In genomic region chr1:179166663-179167417, GRCh38 we compare ENCODE assay signal across 14 cellular contexts.
DNase-seq lines count a peak whose midpoint lies in the region; ATAC-seq and TF ChIP-seq lines count a peak whose summit lies in the region.
"Had no signal": no experiment of that assay in that cellular context is flagged by ENCODE, and none has a peak within 500 bp of the region (broad histone marks: within the 10 kb centered on the region; RNA-seq: fewer than 3 reads in every experiment).

No MANE protein-coding gene starts in this region.

- peak overlapping the region; percentile 56; the same call in 1 of the 2 replicates for H3K4me2 ChIP-seq in SK-N-SH

- H3K27ac ChIP-seq in SK-N-SH (ENCODE audit: low read depth in 2 of 2, low read length in 1 of 2) (peak overlapping the region; percentile 41 to 67; a peak in 3 of 4 replicates), foreskin keratinocyte (peak overlapping the region; percentile 3), thyroid gland (no peak overlapping the region)
- H3K27ac ChIP-seq: esophagus muscularis mucosa had no signal

- no peak for ATAC-seq in foreskin keratinocyte
- ATAC-seq: Panc1 had no signal

- no peak overlapping the region for H2AFZ ChIP-seq in SK-N-SH (ENCODE audit: low read depth)

- CTCF ChIA-PET in SK-N-SH (lab: Yijun Ruan, JAX), result no interaction called here

- H3K36me3 ChIP-seq in SK-N-SH (replicated peaks in 1 of 2; ENCODE audit: control insufficient read depth in 1 of 2, insufficient read depth in 2 of 2, low read length in 1 of 2) (no peaks in the 10 kb centered on the region), thyroid gland (no peaks in the 10 kb centered on the region)
- H3K36me3 ChIP-seq: esophagus muscularis mucosa had no signal

- H3K4me3 ChIP-seq in AG10803 (ENCODE audit: low read length), result no peak overlapping the region
- no peak overlapping the region for H3K4me3 ChIP-seq in SK-N-SH (ENCODE audit: low read depth in 2 of 2, low read length in 1 of 2)
- no peak overlapping the region for H3K4me3 ChIP-seq in thyroid gland (replicated peaks in 1 of 3)
- H3K4me3 ChIP-seq: esophagus muscularis mucosa had no signal

- peaks cover 77% of the 10 kb centered on the region for H3K79me2 ChIP-seq in SK-N-SH (ENCODE audit: insufficient read depth)

- H3K9me3 ChIP-seq in SK-N-SH (no peaks in the 10 kb centered on the region), thyroid gland (no peaks in the 10 kb centered on the region)
- H3K9me3 ChIP-seq: esophagus muscularis mucosa had no signal

- H3K9ac ChIP-seq in SK-N-SH, result 0 out of 2 replicates have a peak overlapping the region, but pooled peaks have one; percentile 11

- H3K4me1 ChIP-seq in SK-N-SH (ENCODE audit: control insufficient read depth in 1 of 2, insufficient read depth in 2 of 2, low read depth in 1 of 2, low read length in 1 of 2), result peaks cover 0 to 25% of the 10 kb centered on the region in 2 experiments; a peak in 3 of 4 replicates
- peaks cover 36% of the 10 kb centered on the region for H3K4me1 ChIP-seq in foreskin keratinocyte
- H3K4me1 ChIP-seq in thyroid gland, result peaks cover 0 to 4% of the 10 kb centered on the region in 2 donors

- TF ChIP-seq POLR2A in thyroid gland (IDR thresholded peaks at IDR 0.05), result no peak

- H4K20me1 ChIP-seq in SK-N-SH (ENCODE audit: insufficient read depth), result no peaks in the 10 kb centered on the region

- peaks cover 16% of the 10 kb centered on the region for H3F3A ChIP-seq in SK-N-SH (replicated peaks; ENCODE audit: insufficient read depth)

- POLR2A ChIA-PET in SK-N-SH (lab: Yijun Ruan, JAX), result no interaction called here

- no peaks in the 10 kb centered on the region for H3K27me3 ChIP-seq in SK-N-SH (ENCODE audit: insufficient read depth)
- no peaks in the 10 kb centered on the region for H3K27me3 ChIP-seq in foreskin keratinocyte
- H3K27me3 ChIP-seq in thyroid gland, result no peaks in the 10 kb centered on the region
- H3K27me3 ChIP-seq: esophagus muscularis mucosa had no signal

- intact Hi-C loops in thyroid gland (cut with DNase I), result no loop called here

- TF ChIP-seq RAD21 in SK-N-SH (IDR thresholded peaks at IDR 0.05; ENCODE audit: low read length), result no peak

- DNase-seq in AG10803 (ENCODE audit: low read depth), result peak; percentile 86
- DNase-seq in HT1080 (ENCODE audit: low read depth), result peak; percentile 38
- peak; percentile 15 for DNase-seq in SK-N-SH
- DNase-seq in foreskin keratinocyte, result no peak
- no peak for DNase-seq in T1000 (lab: John Stamatoyannopoulos, UW)
- DNase-seq in thyroid gland, result no peak
- no peak for DNase-seq in NCI-H2227 (lab: John Stamatoyannopoulos, UW; ENCODE audit: unreplicated experiment)
- DNase-seq in activated effector memory CD4-positive, alpha-beta T cell treated with anti-CD3 and anti-CD28 coated beads, Interleukin-2, amount 50 U/mL, for 16 hours, result no peak
- DNase-seq: activated CD8-positive, alpha-beta memory T cell treated with anti-CD3 and anti-CD28 coated beads for 24 hours; activated naive CD4-positive, alpha-beta T cell treated with anti-CD3 and anti-CD28 coated beads for 36 hours; NCI-H226; stimulated activated CD4-positive, alpha-beta T cell treated with anti-CD3 and anti-CD28 coated beads, Interleukin-2, amount 100 ng/mL, for 24 hours had no signal

- H3K9me2 ChIP-seq in SK-N-SH, result no peaks in the 10 kb centered on the region

- TF ChIP-seq EP300 in SK-N-SH (IDR thresholded peaks at IDR 0.05; ENCODE audit: borderline replicate concordance in 1 of 2, low read depth in 1 of 2, low read length in 1 of 2), result peak in 1 of 2 experiments; percentile 54; a peak in 1 of 4 replicates

- 57% methylated on average over 8 of the region's 8 CpGs for WGBS in SK-N-SH (ENCODE audit: low lambda C conversion rate)
- 79 to 83% methylated on average over 8 of the region's 8 CpGs for WGBS in thyroid gland, 2 donors

- no peak for TF ChIP-seq CTCF in AG10803 (conservative IDR thresholded peaks at IDR 0.05; ENCODE audit: low read length)
- TF ChIP-seq CTCF in SK-N-SH (IDR thresholded peaks at IDR 0.05), result no peak
- TF ChIP-seq CTCF in foreskin keratinocyte (conservative IDR thresholded peaks at IDR 0.05), result no peak
- TF ChIP-seq CTCF in thyroid gland (IDR thresholded peaks at IDR 0.05), result no peak

TF ChIP-seq in SK-N-SH, 30 proteins besides CTCF, POLR2A, EP300 and RAD21:
- TF ChIP-seq MXI1 (IDR thresholded peaks at IDR 0.05; ENCODE audit: low read depth, low read length) (no peak), YY1 (IDR thresholded peaks at IDR 0.05; ENCODE audit: low read depth) (no peak), RCOR1 (IDR thresholded peaks at IDR 0.05; ENCODE audit: low read length) (no peak), RXRA (IDR thresholded peaks at IDR 0.05; ENCODE audit: borderline replicate concordance, low read depth) (0 out of 2 replicates have a peak, but pooled peaks have one; percentile 11), TCF12 (IDR thresholded peaks at IDR 0.05) (peak; percentile 71), ZBTB33 (IDR thresholded peaks at IDR 0.05; ENCODE audit: borderline replicate concordance, low read depth) (no peak), NFIC (IDR thresholded peaks at IDR 0.05; ENCODE audit: borderline replicate concordance) (peak; percentile 24; the same call in 1 of the 2 replicates), PBX3 (IDR thresholded peaks at IDR 0.05) (peak; percentile 8; the same call in 1 of the 2 replicates), FOSL2 (IDR thresholded peaks at IDR 0.05; ENCODE audit: borderline replicate concordance, low read depth) (no peak)

Comparison
In these comparisons a context has a peak if more than half of its experiments do, and no peak if none do; other contexts are left out.
1. DNase-seq: peak in AG10803 (single experiment), HT1080 (single experiment) and SK-N-SH (single experiment); none in foreskin keratinocyte (0 of 2), T1000 (single experiment), thyroid gland (0 of 2), NCI-H2227 (single experiment) and activated effector memory CD4-positive, alpha-beta T cell treated with anti-CD3 and anti-CD28 coated beads, Interleukin-2, amount 50 U/mL, for 16 hours (single experiment).
2. H3K27ac ChIP-seq: peak in SK-N-SH (2 of 2) and foreskin keratinocyte (single experiment); none in thyroid gland (0 of 3).